9 cellular contexts compared by ENCODE assay signal in genomic region chr5:31811210-31811609, GRCh38.
DNase-seq lines count a peak whose midpoint lies in the region; ATAC-seq and TF ChIP-seq lines count a peak whose summit lies in the region.
"Had no signal": no experiment of that assay in that cellular context is flagged by ENCODE, and none has a peak within 500 bp of the region (broad histone marks: within the 10 kb centered on the region; RNA-seq: fewer than 3 reads in every experiment).

No MANE protein-coding gene starts in this region.

- no peaks in the 10 kb centered on the region for H3K36me3 Mint-ChIP-seq in glutamatergic neuron (ENCODE audit: unreplicated experiment)
- no peaks in the 10 kb centered on the region for H3K36me3 Mint-ChIP-seq in H9 (ENCODE audit: insufficient read depth in 1 of 3, low read depth in 3 of 3)

- no peak overlapping the region for H4K91ac ChIP-seq in H9 (ENCODE audit: insufficient read length, low read depth, low read length)

- no peaks in the 10 kb centered on the region for H3K23me2 ChIP-seq in H9 (ENCODE audit: insufficient read length, low read depth, low read length, poor library complexity, severe bottlenecking)

- 69% methylated on average over 1 of the region's 1 CpG for WGBS in smooth muscle cell (ENCODE audit: low lambda C conversion rate)
- WGBS in H9 (ENCODE audit: extremely low coverage, insufficient read length, low lambda C conversion rate), result no CpG with 5 or more reads among the region's 1 CpG

- H3K4me2 ChIP-seq in smooth muscle cell (no peak overlapping the region), H9 (ENCODE audit: insufficient read depth, insufficient read length, low read length) (no peak overlapping the region)

- no peaks in the 10 kb centered on the region for H3K27me3 Mint-ChIP-seq in glutamatergic neuron (ENCODE audit: unreplicated experiment)
- H3K27me3 Mint-ChIP-seq in H9 (ENCODE audit: low read depth), result no peaks in the 10 kb centered on the region

- H3K9ac ChIP-seq in smooth muscle cell (ENCODE audit: low read depth) (no peak overlapping the region), H9 (ENCODE audit: extremely low read depth, insufficient read length, low read length) (no peak overlapping the region)

- H2BK12ac ChIP-seq in H9 (ENCODE audit: insufficient read length, low read depth, low read length), result no peak overlapping the region

- H4K5ac ChIP-seq in H9 (ENCODE audit: insufficient read length, low read depth, low read length), result no peak overlapping the region

- DNase-seq in SIG-M5 treated with dmso at 0.1 percent for 504 hours (lab: John Stamatoyannopoulos, UW; ENCODE audit: unreplicated experiment) (peak; percentile 58), smooth muscle cell (lab: John Stamatoyannopoulos, UW; ENCODE audit: unreplicated experiment) (no peak), glutamatergic neuron (no peak), H9 (no peak), UCSD-AML1 (lab: John Stamatoyannopoulos, UW; ENCODE audit: unreplicated experiment) (no peak)
- DNase-seq: NCI-H524 treated with DMSO at 0.1 percent for 48 hours had no signal

- no peak overlapping the region for H2BK5ac ChIP-seq in H9 (ENCODE audit: insufficient read length, low read length)

- H3K23ac ChIP-seq in H9 (ENCODE audit: insufficient read length, low read depth, low read length), result no peak overlapping the region

- H3K4me3 ChIP-seq in HEK293 (ENCODE audit: low read depth, low read length) (no peak overlapping the region), smooth muscle cell (no peak overlapping the region)

- no peak overlapping the region for H3K18ac ChIP-seq in H9 (ENCODE audit: insufficient read length, low read depth, low read length)

- H2BK120ac ChIP-seq in H9 (ENCODE audit: low read depth, low read length, poor library complexity, severe bottlenecking), result no peak overlapping the region

- ATAC-seq in esophagus mucosa, result peak; percentile 55

- no peak overlapping the region for H2BK15ac ChIP-seq in H9 (ENCODE audit: low read depth, low read length)

- no peak overlapping the region for H2AK5ac ChIP-seq in H9 (ENCODE audit: insufficient read length, low read length)

- no peak overlapping the region for H3K14ac ChIP-seq in H9 (ENCODE audit: insufficient read depth, low read length)

- CTCF ChIA-PET in HEK293 (lab: Yijun Ruan, JAX), result interaction anchor here (0.6 to 1.3 kb wide), 10 partner anchors 12 to 518 kb away, joined by 3 to 7 read pairs (median 3); no protein-coding TSS in a partner anchor

- no peak overlapping the region for H3K4ac ChIP-seq in H9 (ENCODE audit: low read depth, low read length)

- H3T11ph ChIP-seq in H9 (ENCODE audit: low read length), result no peak overlapping the region

- H4K20me1 ChIP-seq in smooth muscle cell (ENCODE audit: low read depth) (no peaks in the 10 kb centered on the region), H9 (ENCODE audit: control insufficient read depth, insufficient read depth, insufficient read length) (no peaks in the 10 kb centered on the region)

- no peak overlapping the region for H2BK20ac ChIP-seq in H9 (ENCODE audit: low read depth, low read length, poor library complexity, severe bottlenecking)

- POLR2A ChIA-PET in HEK293 (lab: Yijun Ruan, JAX), result no interaction called here

- no peaks in the 10 kb centered on the region for H3K4me1 ChIP-seq in HEK293 (ENCODE audit: control insufficient read depth, insufficient read depth, low read length)
- H3K4me1 ChIP-seq in smooth muscle cell (ENCODE audit: low read depth), result no peaks in the 10 kb centered on the region
- peaks cover 4% of the 10 kb centered on the region; the same call in 1 of the 2 replicates for H3K4me1 ChIP-seq in H9 (ENCODE audit: insufficient read depth, low read length)

- H3K27ac ChIP-seq in HEK293 (ENCODE audit: extremely low read depth, low read depth, low read length), result no peak overlapping the region
- H3K27ac ChIP-seq in smooth muscle cell (ENCODE audit: low read depth), result peak overlapping the region; percentile 51
- no peak overlapping the region for H3K27ac ChIP-seq in H9 (ENCODE audit: insufficient read length, low read depth, low read length)

- H3K4me3 Mint-ChIP-seq in glutamatergic neuron (ENCODE audit: unreplicated experiment) (no peak overlapping the region), H9 (no peak overlapping the region)
- H3K4me3 Mint-ChIP-seq: T-helper 2 cell treated with Interferon-gamma antibody and Interleukin-4, amounts not matched to agents 5 μg/mL and 100 μg/mL, for 36 hours had no signal

- H3K56ac ChIP-seq in H9 (ENCODE audit: insufficient read length, low read depth, low read length), result no peak overlapping the region

- H3K79me1 ChIP-seq in H9 (ENCODE audit: insufficient read depth, low read depth, low read length, poor library complexity, severe bottlenecking), result no peaks in the 10 kb centered on the region

- no peaks in the 10 kb centered on the region for H3K9me3 ChIP-seq in HEK293 (ENCODE audit: control insufficient read depth, insufficient read depth, low read depth, low read length)
- no peaks in the 10 kb centered on the region for H3K9me3 ChIP-seq in smooth muscle cell (replicated peaks; ENCODE audit: low read depth)
- no peaks in the 10 kb centered on the region for H3K9me3 ChIP-seq in H9 (ENCODE audit: control insufficient read depth, low read depth, low read length)

- H2AFZ ChIP-seq in smooth muscle cell (ENCODE audit: low read depth) (no peak overlapping the region), H9 (ENCODE audit: low read length) (no peak overlapping the region)

- H3K4me1 Mint-ChIP-seq in glutamatergic neuron (ENCODE audit: low read depth, unreplicated experiment) (peaks cover 22% of the 10 kb centered on the region), H9 (peaks cover 8 to 13% of the 10 kb centered on the region in 2 experiments)

- no peaks in the 10 kb centered on the region for H3K27me3 ChIP-seq in smooth muscle cell (ENCODE audit: low read depth)
- no peaks in the 10 kb centered on the region for H3K27me3 ChIP-seq in H9 (ENCODE audit: insufficient read depth, low read length)

- H3K9me3 Mint-ChIP-seq in glutamatergic neuron (ENCODE audit: unreplicated experiment) (peaks cover 4% of the 10 kb centered on the region), H9 (no peaks in the 10 kb centered on the region)
- H3K9me3 Mint-ChIP-seq: T-helper 2 cell treated with Interferon-gamma antibody and Interleukin-4, amounts not matched to agents 5 μg/mL and 100 μg/mL, for 36 hours had no signal

- H3K36me3 ChIP-seq in HEK293 (ENCODE audit: control insufficient read depth in 2 of 2, insufficient read depth in 1 of 2, low read length in 2 of 2) (no peaks in the 10 kb centered on the region), smooth muscle cell (ENCODE audit: low read depth) (no peaks in the 10 kb centered on the region)

- peaks cover 5% of the 10 kb centered on the region for H3F3A ChIP-seq in smooth muscle cell (ENCODE audit: low read depth)

- no peak overlapping the region for H3K27ac Mint-ChIP-seq in glutamatergic neuron (ENCODE audit: unreplicated experiment)
- no peak overlapping the region for H3K27ac Mint-ChIP-seq in H9
- H3K27ac Mint-ChIP-seq: T-helper 2 cell treated with Interferon-gamma antibody and Interleukin-4, amounts not matched to agents 5 μg/mL and 100 μg/mL, for 36 hours had no signal

- no peak overlapping the region for H4K8ac ChIP-seq in H9 (replicated peaks; ENCODE audit: insufficient read length, low read depth, low read length)

- H3K79me2 ChIP-seq in smooth muscle cell (ENCODE audit: low read depth) (no peaks in the 10 kb centered on the region), H9 (ENCODE audit: insufficient read depth, low read length) (no peaks in the 10 kb centered on the region)

- TF ChIP-seq CTCF in HEK293 (tag by site-specific recombination; IDR thresholded peaks at IDR 0.05) (no peak), smooth muscle cell (IDR thresholded peaks at IDR 0.05; ENCODE audit: borderline replicate concordance, insufficient read depth, poor library complexity, severe bottlenecking) (no peak), glutamatergic neuron (IDR thresholded peaks at IDR 0.05; ENCODE audit: partially characterized antibody, unreplicated experiment) (no peak), H9 (conservative IDR thresholded peaks at IDR 0.05) (no peak)

TF ChIP-seq in HEK293, 187 proteins besides CTCF, POLR2A, EP300 and RAD21:
- TF ChIP-seq ZNF629 (tag by site-specific recombination; IDR thresholded peaks at IDR 0.05), result peak; percentile 53
- TF ChIP-seq ZNF701 (tag by site-specific recombination; IDR thresholded peaks at IDR 0.05), result no peak
